ENCODE assay signal across 3 cellular contexts in genomic region chr16:27863377-27863776, GRCh38.
TF ChIP-seq lines count a peak whose summit lies in the region.

No MANE protein-coding gene starts in this region.

TF ChIP-seq in HEK293, 187 proteins besides CTCF, POLR2A, EP300 and RAD21:
- TF ChIP-seq ZNF366 (tag by site-specific recombination; conservative IDR thresholded peaks at IDR 0.05) (no peak), ZNF488 (tag by site-specific recombination; IDR thresholded peaks at IDR 0.05) (no peak), BCL11B (tag by site-specific recombination; IDR thresholded peaks at IDR 0.05; ENCODE audit: low read depth) (no peak), SETDB1 (IDR thresholded peaks at IDR 0.05; ENCODE audit: insufficient read length, low read length) (peak; percentile 78), ZNF473 (tag by site-specific recombination; IDR thresholded peaks at IDR 0.05) (no peak), ZNF302 (tag by site-specific recombination; IDR thresholded peaks at IDR 0.05; ENCODE audit: low read depth) (no peak), ZNF555 (tag by site-specific recombination; conservative IDR thresholded peaks at IDR 0.05) (no peak)

TF ChIP-seq in IMR-90, 13 proteins besides CTCF, POLR2A, EP300 and RAD21:
- no peak for TF ChIP-seq USF2 (IDR thresholded peaks at IDR 0.05; ENCODE audit: low read depth, low read length)
- TF ChIP-seq FOS (IDR thresholded peaks at IDR 0.05; ENCODE audit: low read depth, low read length): no peak
- TF ChIP-seq NFE2L2 (IDR thresholded peaks at IDR 0.05; ENCODE audit: low read depth, low read length): no peak

TF ChIP-seq in K562, 482 proteins besides CTCF, POLR2A, EP300 and RAD21:
- TF ChIP-seq ELK1 (CRISPR knock-in tag; IDR thresholded peaks at IDR 0.05) (no peak), ZNF507 (tag; conservative IDR thresholded peaks at IDR 0.05) (peak; percentile 97), ZNF354B (CRISPR knock-in tag; IDR thresholded peaks at IDR 0.05) (peak; percentile 64; the same call in 1 of the 2 replicates)
